ENCODE assay signal across 33 cellular contexts in genomic region chr6:31933537-31933936, GRCh38. TPM values are rescaled to one million over a fixed set of nuclear protein-coding genes. Genes with fewer than 3 reads are reported as not detected.
"Had no signal": no experiment of that assay in that cellular context is flagged by ENCODE, and none has a peak within 500 bp of the region (broad histone marks: within the 10 kb centered on the region; RNA-seq: fewer than 3 reads in every experiment).

No MANE protein-coding gene starts in this region.

- H3K4me3 ChIP-seq: PC-9, SJCRH30, SK-N-MC had no signal

- H3K27ac Mint-ChIP-seq: activated CD4-positive, alpha-beta memory T cell treated with anti-CD3 and anti-CD28 coated beads, Interleukin-2, amount 10 ng/mL, durations not matched to agents 7 days and 5 days; activated CD8-positive, alpha-beta memory T cell treated with anti-CD3 and anti-CD28 coated beads, Interleukin-2, amount 10 ng/mL, durations not matched to agents 7 days and 5 days; activated naive CD4-positive, alpha-beta T cell treated with anti-CD3 and anti-CD28 coated beads, Interleukin-2, amount 10 ng/mL, durations not matched to agents 7 days and 5 days; activated naive CD8-positive, alpha-beta T cell; activated naive CD8-positive, alpha-beta T cell treated with anti-CD3 and anti-CD28 coated beads, Interleukin-2, amount 50 U/mL, for 24 hours; brain had no signal

- H3K27me3 Mint-ChIP-seq: activated naive CD8-positive, alpha-beta T cell treated with anti-CD3 and anti-CD28 coated beads, Interleukin-2, amount 50 U/mL, for 24 hours had no signal

- H2AFZ ChIP-seq: PC-9 had no signal

- H3K36me3 Mint-ChIP-seq: activated CD8-positive, alpha-beta memory T cell treated with anti-CD3 and anti-CD28 coated beads, Interleukin-2, amount 10 ng/mL, durations not matched to agents 7 days and 5 days; activated naive CD4-positive, alpha-beta T cell treated with anti-CD3 and anti-CD28 coated beads, Interleukin-2, amount 10 ng/mL, durations not matched to agents 7 days and 5 days; activated naive CD8-positive, alpha-beta T cell; brain had no signal

- H3K4me1 ChIP-seq: SJCRH30 had no signal

- ATAC-seq: activated CD8-positive, alpha-beta memory T cell treated with anti-CD3 and anti-CD28 coated beads, Interleukin-2, amount 10 ng/mL, durations not matched to agents 7 days and 5 days had no signal

- H3K4me3 Mint-ChIP-seq: activated CD4-positive, alpha-beta memory T cell treated with anti-CD3 and anti-CD28 coated beads, Interleukin-2, amount 10 ng/mL, durations not matched to agents 7 days and 5 days; activated CD8-positive, alpha-beta memory T cell treated with anti-CD3 and anti-CD28 coated beads, Interleukin-2, amount 10 ng/mL, durations not matched to agents 7 days and 5 days; activated naive CD4-positive, alpha-beta T cell treated with anti-CD3 and anti-CD28 coated beads, Interleukin-2, amount 10 ng/mL, durations not matched to agents 7 days and 5 days; activated naive CD8-positive, alpha-beta T cell; activated naive CD8-positive, alpha-beta T cell treated with anti-CD3 and anti-CD28 coated beads, Interleukin-2, amount 50 U/mL, for 24 hours; brain had no signal

- DNase-seq: activated CD4-positive, alpha-beta memory T cell treated with anti-CD3 and anti-CD28 coated beads, Interleukin-2, amount 10 ng/mL, durations not matched to agents 7 days and 5 days; activated CD4-positive, alpha-beta T cell treated with anti-CD3 and anti-CD28 coated beads for 1 hour; activated CD4-positive, alpha-beta T cell treated with anti-CD3 and anti-CD28 coated beads for 48 hours; activated CD4-positive, CD25-positive, alpha-beta regulatory T cell; activated CD8-positive, alpha-beta memory T cell treated with anti-CD3 and anti-CD28 coated beads for 24 hours; activated CD8-positive, alpha-beta memory T cell treated with anti-CD3 and anti-CD28 coated beads, Interleukin-2, amount 10 ng/mL, durations not matched to agents 7 days and 5 days; activated CD8-positive, alpha-beta memory T cell treated with anti-CD3 and anti-CD28 coated beads, Interleukin-2, amount 50 U/mL, for 48 hours; activated effector memory CD4-positive, alpha-beta T cell treated with Interleukin-2 at 50 U/mL for 16 hours; activated naive CD4-positive, alpha-beta T cell treated with anti-CD3 and anti-CD28 coated beads, Interleukin-2, amount 10 ng/mL, durations not matched to agents 7 days and 5 days; activated naive CD8-positive, alpha-beta T cell treated with anti-CD3 and anti-CD28 coated beads, Interleukin-2, amount 50 U/mL, for 24 hours; activated T-cell treated with anti-CD3 and anti-CD28 coated beads, Interleukin-2, amount 50 U/mL, for 48 hours; anterior cingulate cortex; central memory CD4-positive, alpha-beta T cell; Karpas-422; KBM-7; NCI-H1105; NCI-H1417 treated with DMSO at 0.1 percent for 48 hours; NCI-H1930; NCI-H2081 treated with DMSO at 0.1 percent for 48 hours; NCI-H345; NCI-H524 treated with DMSO at 0.1 percent for 48 hours; NK-92 treated with Interleukin-12 subunit alpha and Interleukin-12 subunit beta, amount 100 ng/mL, for 24 hours; PC-9; Right ventricle myocardium superior; SJCRH30; T1000; WERI-Rb-1 had no signal

- H3K27me3 ChIP-seq: SJCRH30 had no signal

- H3K9me3 ChIP-seq: SJCRH30 had no signal

- H3K4me1 Mint-ChIP-seq: activated CD4-positive, alpha-beta memory T cell treated with anti-CD3 and anti-CD28 coated beads, Interleukin-2, amount 10 ng/mL, durations not matched to agents 7 days and 5 days; activated CD8-positive, alpha-beta memory T cell treated with anti-CD3 and anti-CD28 coated beads, Interleukin-2, amount 10 ng/mL, durations not matched to agents 7 days and 5 days; activated naive CD4-positive, alpha-beta T cell treated with anti-CD3 and anti-CD28 coated beads, Interleukin-2, amount 10 ng/mL, durations not matched to agents 7 days and 5 days; activated naive CD8-positive, alpha-beta T cell treated with anti-CD3 and anti-CD28 coated beads, Interleukin-2, amount 50 U/mL, for 24 hours; brain had no signal

- H3K27ac ChIP-seq: PC-9, SJCRH30, SK-N-MC, WERI-Rb-1 had no signal

- H3K9me3 Mint-ChIP-seq: activated CD4-positive, alpha-beta memory T cell treated with anti-CD3 and anti-CD28 coated beads, Interleukin-2, amount 10 ng/mL, durations not matched to agents 7 days and 5 days; activated naive CD4-positive, alpha-beta T cell treated with anti-CD3 and anti-CD28 coated beads, Interleukin-2, amount 10 ng/mL, durations not matched to agents 7 days and 5 days; activated naive CD8-positive, alpha-beta T cell treated with anti-CD3 and anti-CD28 coated beads, Interleukin-2, amount 50 U/mL, for 24 hours had no signal

- H3K4me2 ChIP-seq: PC-9 had no signal

- H3K36me3 ChIP-seq: SJCRH30, WERI-Rb-1 had no signal

RNA-seq across cellular contexts. Expression of gene C2, which starts 6.0 kb away (rescaled TPM):
- total RNA-seq: MCF 10A had no signal

RNA-seq across cellular contexts. Expression of gene CFB, which starts 12.4 kb away (rescaled TPM):
- total RNA-seq: NCI-H460; SJCRH30; T-helper 2 cell treated with Interferon-gamma antibody and Interleukin-4, amounts not matched to agents 100 ng/mL and 5 ng/mL, for 36 hours had no signal
